Comparison of ENCODE assay signal across 8 cellular contexts in genomic region chr6:159700970-159701369, GRCh38. TPM values are rescaled to one million over a fixed set of nuclear protein-coding genes. Genes with fewer than 3 reads are reported as not detected.
DNase-seq lines count a peak whose midpoint lies in the region; ATAC-seq and TF ChIP-seq lines count a peak whose summit lies in the region.

No MANE protein-coding gene starts in this region.

- intact Hi-C loops in right cardiac atrium (cut with DNase I) (no loop called here), stomach (cut with DNase I; ENCODE audit: low total_unique reads) (no loop called here)

- H3K27me3 ChIP-seq in RWPE2 (ENCODE audit: insufficient read depth, poor library complexity, severe bottlenecking) (no peaks in the 10 kb centered on the region), right cardiac atrium (ENCODE audit: control insufficient read depth, insufficient read depth) (no peaks in the 10 kb centered on the region), stomach (no peaks in the 10 kb centered on the region)

- peak; percentile 42 for ATAC-seq in HG03378 (IDR thresholded peaks at IDR 0.05; ENCODE audit: unreplicated experiment)
- ATAC-seq in RWPE2 (ENCODE audit: low read depth), result peak; percentile 51
- peak in 1 of 2 donors; percentile 20 for ATAC-seq in right cardiac atrium
- ATAC-seq in HG03432 (IDR thresholded peaks at IDR 0.05; ENCODE audit: unreplicated experiment), result no peak

- H3K9me3 ChIP-seq in RWPE2 (ENCODE audit: severe bottlenecking) (no peaks in the 10 kb centered on the region), right cardiac atrium (ENCODE audit: control insufficient read depth, low read length) (no peaks in the 10 kb centered on the region), stomach (peaks cover 0 to 10% (median 0%) of the 10 kb centered on the region in 4 donors)

- DNase-seq in RWPE2 (ENCODE audit: low spot score) (no peak), right cardiac atrium (no peak), stomach (no peak), GOT3 (lab: John Stamatoyannopoulos, UW) (no peak), NCI-H526 treated with DMSO at 0.1 percent for 48 hours (lab: John Stamatoyannopoulos, UW) (no peak), GM19240 (ENCODE audit: insufficient read length, low spot score) (no peak)

- H3K36me3 ChIP-seq in RWPE2 (ENCODE audit: low read depth), result no peaks in the 10 kb centered on the region
- H3K36me3 ChIP-seq in stomach, result peaks cover 0 to 4% (median 0%) of the 10 kb centered on the region in 4 donors

- 47% methylated on average over 1 of the region's 1 CpG for WGBS in right cardiac atrium
- WGBS in stomach, 5 donors, result 53 to 71% (median 66%) methylated on average over 1 of the region's 1 CpG

- H3K4me3 ChIP-seq in RWPE2 (ENCODE audit: severe bottlenecking) (no peak overlapping the region), right cardiac atrium (ENCODE audit: low read length) (no peak overlapping the region), stomach (no peak overlapping the region)

- H3K4me1 ChIP-seq in RWPE2 (ENCODE audit: insufficient read depth, poor library complexity, severe bottlenecking) (peaks cover 15% of the 10 kb centered on the region), right cardiac atrium (ENCODE audit: control insufficient read depth, insufficient read depth, low read length) (no peaks in the 10 kb centered on the region), stomach (peaks cover 4 to 19% (median 8%) of the 10 kb centered on the region in 4 donors)

- no peak for TF ChIP-seq POLR2A in stomach (IDR thresholded peaks at IDR 0.05)

- TF ChIP-seq CTCF in RWPE2 (IDR thresholded peaks at IDR 0.05; ENCODE audit: poor library complexity, severe bottlenecking) (no peak), stomach (IDR thresholded peaks at IDR 0.05) (no peak)

- peak overlapping the region; percentile 44 for H3K27ac ChIP-seq in RWPE2 (ENCODE audit: poor library complexity, severe bottlenecking)
- peak overlapping the region; percentile 53 for H3K27ac ChIP-seq in right cardiac atrium (ENCODE audit: low read length)
- H3K27ac ChIP-seq in stomach, result peak overlapping the region in 4 of 5 donors; percentile 48 to 81 (median 75)

- no peak for TF ChIP-seq EP300 in stomach (IDR thresholded peaks at IDR 0.05)

RNA-seq across cellular contexts. Expression of gene SOD2, which starts 7.9 kb away (rescaled TPM):
- total RNA-seq in right cardiac atrium (100 to 1,000 TPM; 542 to 606 (median 589) TPM), stomach (100 to 1,000 TPM in 4 of 5 donors, 10 to 100 TPM in 1; 27.2 to 187 (median 147) TPM)
- polyA plus RNA-seq in right cardiac atrium (341 TPM), stomach (100 to 1,000 TPM; 219 to 404 (median 260) TPM)

RNA-seq across cellular contexts. Expression of gene WTAP, which starts 26.3 kb away (rescaled TPM):
- total RNA-seq in right cardiac atrium, result 10 to 100 TPM; 52.0 to 61.0 (median 56.5) TPM
- polyA plus RNA-seq in right cardiac atrium, result 46.1 TPM
- total RNA-seq in stomach, result 100 to 1,000 TPM in 1 of 5 donors, 10 to 100 TPM in 4; 35.0 to 125 (median 82.6) TPM
- polyA plus RNA-seq in stomach, result 10 to 100 TPM; 54.1 to 78.1 (median 58.3) TPM
